9 cellular contexts compared by ENCODE assay signal in the genomic region with DNA sequence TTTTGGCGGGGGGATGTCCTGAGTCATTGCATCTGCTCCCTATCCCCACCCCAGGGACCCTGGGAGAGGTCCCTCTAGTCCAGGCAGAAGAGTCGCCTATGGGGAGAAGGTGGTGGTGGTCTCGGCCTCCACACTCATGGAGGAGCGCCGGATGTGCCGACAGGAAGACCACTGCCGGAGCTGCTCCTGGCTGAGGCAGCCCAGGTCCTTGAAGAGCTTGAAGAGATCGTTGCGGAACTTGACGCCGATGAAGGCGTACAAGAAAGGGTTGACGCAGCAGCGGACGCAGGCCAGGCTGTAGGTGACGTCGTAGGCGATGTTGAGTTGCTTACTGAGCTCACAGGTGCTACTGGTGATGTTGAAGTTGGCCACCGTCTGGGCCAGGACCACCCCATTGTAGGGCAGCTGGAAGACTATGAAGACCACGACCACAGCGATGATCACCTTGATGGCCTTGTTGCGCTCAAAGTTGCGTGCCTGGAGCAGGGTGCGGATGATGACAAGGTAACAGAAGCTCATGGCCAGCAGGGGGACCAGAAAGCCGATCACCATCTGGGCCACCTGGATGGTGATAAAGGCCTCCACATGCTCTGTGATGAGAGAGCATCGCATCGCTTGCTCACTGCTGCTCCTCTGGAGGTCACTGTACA. TPM values are rescaled to one million over a fixed set of nuclear protein-coding genes. Genes with fewer than 3 reads are reported as not detected.
DNase-seq lines count a peak whose midpoint lies in the region; ATAC-seq, FAIRE-seq and TF ChIP-seq lines count a peak whose summit lies in the region.
"Had no signal": no experiment of that assay in that cellular context is flagged by ENCODE, and none has a peak within 500 bp of the region (broad histone marks: within the 10 kb centered on the region; RNA-seq: fewer than 3 reads in every experiment).

No MANE protein-coding gene starts in this region.

- H3K27me3 ChIP-seq in gastroesophageal sphincter = no peaks in the 10 kb centered on the region
- H3K27me3 ChIP-seq in skeletal muscle satellite cell (ENCODE audit: control insufficient read depth, insufficient read depth, low read length) = no peaks in the 10 kb centered on the region
- H3K27me3 ChIP-seq in small intestine (ENCODE audit: control insufficient read depth in 2 of 2, insufficient read depth in 2 of 2, low read length in 2 of 2) = no peaks in the 10 kb centered on the region

- TF ChIP-seq POLR2A in gastroesophageal sphincter (IDR thresholded peaks at IDR 0.05) = no peak

- peak overlapping the region; percentile 88 for H3K9ac ChIP-seq in skeletal muscle satellite cell (ENCODE audit: low read depth, low read length)

- intact Hi-C loops in activated CD8-positive, alpha-beta T cell treated with anti-CD3 and anti-CD28 coated beads for 36 hours (cut with micrococcal nuclease) = no loop called here

- H3K9me3 Mint-ChIP-seq in activated CD8-positive, alpha-beta T cell treated with anti-CD3 and anti-CD28 coated beads for 36 hours = no peaks in the 10 kb centered on the region

- H3K36me3 ChIP-seq in gastroesophageal sphincter = no peaks in the 10 kb centered on the region
- peaks cover 17% of the 10 kb centered on the region for H3K36me3 ChIP-seq in skeletal muscle satellite cell (ENCODE audit: insufficient read depth, low read length)
- no peaks in the 10 kb centered on the region for H3K36me3 ChIP-seq in small intestine (ENCODE audit: control insufficient read depth in 2 of 2, insufficient read depth in 2 of 2, low read length in 2 of 2)

- H3K27ac Mint-ChIP-seq in activated CD8-positive, alpha-beta T cell treated with anti-CD3 and anti-CD28 coated beads for 36 hours = peak overlapping the region; percentile 88

- H3K4me3 Mint-ChIP-seq in activated CD8-positive, alpha-beta T cell treated with anti-CD3 and anti-CD28 coated beads for 36 hours = peak overlapping the region; percentile 53

- TF ChIP-seq CTCF in GM12865 (IDR thresholded peaks at IDR 0.05; ENCODE audit: insufficient read depth, low read depth, low read length, missing control alignments) (no peak), gastroesophageal sphincter (IDR thresholded peaks at IDR 0.05) (no peak)
- no peak for TF ChIP-seq CTCF in activated CD8-positive, alpha-beta T cell treated with anti-CD3 and anti-CD28 coated beads for 36 hours (IDR thresholded peaks at IDR 0.05)

- H3K27ac ChIP-seq in gastroesophageal sphincter (peak overlapping the region in 3 of 4 donors; percentile 75 to 83 (median 79)), small intestine (ENCODE audit: low read depth in 1 of 2, low read length in 1 of 2) (peak overlapping the region in 1 of 2 donors; percentile 89)

- no peaks in the 10 kb centered on the region for H3K27me3 Mint-ChIP-seq in activated CD8-positive, alpha-beta T cell treated with anti-CD3 and anti-CD28 coated beads for 36 hours

- H3K9me3 ChIP-seq in gastroesophageal sphincter (no peaks in the 10 kb centered on the region), skeletal muscle satellite cell (replicated peaks; ENCODE audit: low read length) (no peaks in the 10 kb centered on the region), small intestine (ENCODE audit: control insufficient read depth, low read depth) (no peaks in the 10 kb centered on the region)

- H3K4me1 ChIP-seq in gastroesophageal sphincter (peaks cover 0 to 90% (median 31%) of the 10 kb centered on the region in 3 donors), skeletal muscle satellite cell (ENCODE audit: control insufficient read depth, insufficient read depth, low read length) (peaks cover 68% of the 10 kb centered on the region), small intestine (ENCODE audit: control insufficient read depth in 2 of 2, insufficient read depth in 1 of 2, low read depth in 1 of 2, low read length in 1 of 2) (peaks cover 0 to 4% of the 10 kb centered on the region in 2 donors)

- H3K4me3 ChIP-seq in GM12865 (ENCODE audit: low read depth, low read length) = no peak overlapping the region
- H3K4me3 ChIP-seq in gastroesophageal sphincter = no peak overlapping the region
- peak overlapping the region; percentile 56 for H3K4me3 ChIP-seq in skeletal muscle satellite cell (ENCODE audit: low read length)
- H3K4me3 ChIP-seq in small intestine (ENCODE audit: low read depth in 1 of 2, low read length in 2 of 2) = no peak overlapping the region

- no peak for TF ChIP-seq EP300 in gastroesophageal sphincter (IDR thresholded peaks at IDR 0.05)

- no peak for FAIRE-seq in small intestine (lab: Jason Lieb, UNC)
- FAIRE-seq: G401.6 had no signal

- WGBS in gastroesophageal sphincter (ENCODE audit: low coverage in 1 of 2), 2 donors = 98 to 100% methylated on average over 1 to 15 of the region's 27 CpGs
- WGBS in small intestine, 3 donors = 95 to 97% (median 96%) methylated on average over 27 of the region's 27 CpGs

- peak overlapping the region; percentile 78 for H3K4me2 ChIP-seq in skeletal muscle satellite cell (ENCODE audit: low read length)

- CTCF ChIA-PET in activated CD8-positive, alpha-beta T cell treated with anti-CD3 and anti-CD28 coated beads for 36 hours (lab: Charles Lee) = interaction anchor here (0.8 to 22.4 kb wide), 14 partner anchors 9 to 200 kb away, joined by 3 to 336 read pairs (median 4); no protein-coding TSS in a partner anchor

- H3K4me1 Mint-ChIP-seq in activated CD8-positive, alpha-beta T cell treated with anti-CD3 and anti-CD28 coated beads for 36 hours (ENCODE audit: low read depth) = peaks cover 98% of the 10 kb centered on the region

- DNase-seq in GM12865 (ENCODE audit: low read depth) (peak; percentile 16), small intestine (no peak), NOMO-1 treated with dmso at 0.1 percent for 144 hours (lab: John Stamatoyannopoulos, UW; ENCODE audit: unreplicated experiment) (no peak)
- peak; percentile 65 for DNase-seq in activated CD8-positive, alpha-beta T cell treated with anti-CD3 and anti-CD28 coated beads for 36 hours

- no peak for ATAC-seq in activated CD8-positive, alpha-beta T cell treated with anti-CD3 and anti-CD28 coated beads for 36 hours
- ATAC-seq in gastroesophageal sphincter (no peak), GM18520 (IDR thresholded peaks at IDR 0.05; ENCODE audit: unreplicated experiment) (no peak), GM21367 (IDR thresholded peaks at IDR 0.05; ENCODE audit: unreplicated experiment) (no peak)

- POLR2A ChIA-PET in activated CD8-positive, alpha-beta T cell treated with anti-CD3 and anti-CD28 coated beads for 36 hours (lab: Charles Lee) = interaction anchor here (0.9 to 22.7 kb wide), 10 partner anchors 7 to 236 kb away, joined by 3 to 787 read pairs (median 4); partner anchors contain the start of genes CCR7 and KRT222

- H3K36me3 Mint-ChIP-seq in activated CD8-positive, alpha-beta T cell treated with anti-CD3 and anti-CD28 coated beads for 36 hours (ENCODE audit: low read depth) = peaks cover 94% of the 10 kb centered on the region

RNA-seq across cellular contexts. Expression of gene CCR7, which starts 10.5 kb away (rescaled TPM):
- total RNA-seq in activated CD8-positive, alpha-beta T cell treated with anti-CD3 and anti-CD28 coated beads for 36 hours = 100 to 1,000 TPM; 297 to 302 TPM
- total RNA-seq in gastroesophageal sphincter = 1 to 10 TPM in 1 of 4 donors, under 1 TPM in 2, not detected in 1; 0.15 to 2.2 (median 0.35) TPM
- 0.25 and 0.66 TPM in 2 replicates for total RNA-seq in skeletal muscle satellite cell (2012; rRNA removed)
- polyA plus RNA-seq in small intestine = 1 to 10 TPM in 1 of 3 donors, not detected in 2; 1.7 TPM

RNA-seq across cellular contexts. Expression of gene TNS4, which starts 53.3 kb away (rescaled TPM):
- total RNA-seq in activated CD8-positive, alpha-beta T cell treated with anti-CD3 and anti-CD28 coated beads for 36 hours = 1 to 10 TPM; 5.8 to 6.3 TPM
- 1 to 10 TPM in 1 of 4 donors, not detected in 3; 2.2 TPM for total RNA-seq in gastroesophageal sphincter
- total RNA-seq in skeletal muscle satellite cell (2012; rRNA removed) = under 0.01 and 0.22 TPM in 2 replicates
- polyA plus RNA-seq in small intestine = 1 to 10 TPM in 1 of 3 donors, not detected in 2; 3.0 TPM

Comparison
In these comparisons a context has a peak if more than half of its experiments do, and no peak if none do; other contexts are left out.
1. DNase-seq: peak in GM12865 (single experiment) and activated CD8-positive, alpha-beta T cell treated with anti-CD3 and anti-CD28 coated beads for 36 hours (single experiment); none in small intestine (single experiment) and NOMO-1 treated with dmso at 0.1 percent for 144 hours (single experiment).
2. RNA of gene CCR7, which starts 10.5 kb away (total RNA-seq): 297 to 302 TPM in activated CD8-positive, alpha-beta T cell treated with anti-CD3 and anti-CD28 coated beads for 36 hours; 0.15 to 2.2 TPM in gastroesophageal sphincter; every median in the first group is over 10 times any median in the second.